ENCODE assay signal across 1 cellular context in genomic region chr3:119599558-119600174, GRCh38.
A peak's percentile ranks its signal among the peaks of the same experiment; 100 is the strongest.
TF ChIP-seq lines count a peak whose summit lies in the region.

No MANE protein-coding gene starts in this region.

TF ChIP-seq in GM12878, 131 proteins besides CTCF, POLR2A, EP300 and RAD21:
- peak; percentile 27; the same call in 1 of the 2 replicates for TF ChIP-seq BMI1 (IDR thresholded peaks at IDR 0.05; ENCODE audit: borderline replicate concordance)
- peak; percentile 39; the same call in 1 of the 2 replicates for TF ChIP-seq POLR2AphosphoS5 (IDR thresholded peaks at IDR 0.05; ENCODE audit: low read length)
- TF ChIP-seq, protein P1, sequence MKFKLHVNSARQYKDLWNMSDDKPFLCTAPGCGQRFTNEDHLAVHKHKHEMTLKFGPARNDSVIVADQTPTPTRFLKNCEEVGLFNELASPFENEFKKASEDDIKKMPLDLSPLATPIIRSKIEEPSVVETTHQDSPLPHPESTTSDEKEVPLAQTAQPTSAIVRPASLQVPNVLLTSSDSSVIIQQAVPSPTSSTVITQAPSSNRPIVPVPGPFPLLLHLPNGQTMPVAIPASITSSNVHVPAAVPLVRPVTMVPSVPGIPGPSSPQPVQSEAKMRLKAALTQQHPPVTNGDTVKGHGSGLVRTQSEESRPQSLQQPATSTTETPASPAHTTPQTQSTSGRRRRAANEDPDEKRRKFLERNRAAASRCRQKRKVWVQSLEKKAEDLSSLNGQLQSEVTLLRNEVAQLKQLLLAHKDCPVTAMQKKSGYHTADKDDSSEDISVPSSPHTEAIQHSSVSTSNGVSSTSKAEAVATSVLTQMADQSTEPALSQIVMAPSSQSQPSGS (IDR thresholded peaks at IDR 0.05; ENCODE audit: low read length): peak; percentile 52
- TF ChIP-seq ZNF217 (IDR thresholded peaks at IDR 0.05): no peak
- TF ChIP-seq ZNF592 (IDR thresholded peaks at IDR 0.05): no peak
- TF ChIP-seq ZNF687 (IDR thresholded peaks at IDR 0.05): peak; percentile 66; the same call in 1 of the 2 replicates
- TF ChIP-seq IKZF2 (IDR thresholded peaks at IDR 0.05): peak in 1 of 2 experiments; percentile 33; a peak in 2 of 4 replicates
- 0 out of 2 replicates have a peak, but pooled peaks have one; percentile 28 for TF ChIP-seq PKNOX1 (IDR thresholded peaks at IDR 0.05)
- peak; percentile 42; the same call in 1 of the 2 replicates for TF ChIP-seq SPI1 (IDR thresholded peaks at IDR 0.05; ENCODE audit: borderline replicate concordance, insufficient read depth, low read depth, low read length)
- peak; percentile 3; the same call in 1 of the 2 replicates for TF ChIP-seq BACH1 (IDR thresholded peaks at IDR 0.05; ENCODE audit: borderline replicate concordance)
- TF ChIP-seq IKZF1 (conservative IDR thresholded peaks at IDR 0.05): peak; percentile 34; the same call in 1 of the 2 replicates
- TF ChIP-seq, protein P2, sequence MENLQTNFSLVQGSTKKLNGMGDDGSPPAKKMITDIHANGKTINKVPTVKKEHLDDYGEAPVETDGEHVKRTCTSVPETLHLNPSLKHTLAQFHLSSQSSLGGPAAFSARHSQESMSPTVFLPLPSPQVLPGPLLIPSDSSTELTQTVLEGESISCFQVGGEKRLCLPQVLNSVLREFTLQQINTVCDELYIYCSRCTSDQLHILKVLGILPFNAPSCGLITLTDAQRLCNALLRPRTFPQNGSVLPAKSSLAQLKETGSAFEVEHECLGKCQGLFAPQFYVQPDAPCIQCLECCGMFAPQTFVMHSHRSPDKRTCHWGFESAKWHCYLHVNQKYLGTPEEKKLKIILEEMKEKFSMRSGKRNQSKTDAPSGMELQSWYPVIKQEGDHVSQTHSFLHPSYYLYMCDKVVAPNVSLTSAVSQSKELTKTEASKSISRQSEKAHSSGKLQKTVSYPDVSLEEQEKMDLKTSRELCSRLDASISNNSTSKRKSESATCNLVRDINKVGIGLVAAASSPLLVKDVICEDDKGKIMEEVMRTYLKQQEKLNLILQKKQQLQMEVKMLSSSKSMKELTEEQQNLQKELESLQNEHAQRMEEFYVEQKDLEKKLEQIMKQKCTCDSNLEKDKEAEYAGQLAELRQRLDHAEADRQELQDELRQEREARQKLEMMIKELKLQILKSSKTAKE (IDR thresholded peaks at IDR 0.05; ENCODE audit: low read depth, poor library complexity, severe bottlenecking): no peak
- peak; percentile 82; the same call in 1 of the 2 replicates for TF ChIP-seq CHD1 (IDR thresholded peaks at IDR 0.05; ENCODE audit: low read depth, low read length)
- TF ChIP-seq EED (IDR thresholded peaks at IDR 0.05; ENCODE audit: low read depth): peak; percentile 13; the same call in 1 of the 2 replicates
- 0 out of 2 replicates have a peak, but pooled peaks have one; percentile 10 for TF ChIP-seq ATF7 (IDR thresholded peaks at IDR 0.05; ENCODE audit: low read depth)
- TF ChIP-seq FOXM1 (IDR thresholded peaks at IDR 0.05; ENCODE audit: low read depth, low read length): peak; percentile 58; the same call in 1 of the 2 replicates
- peak; percentile 81 for TF ChIP-seq BCL3 (IDR thresholded peaks at IDR 0.05; ENCODE audit: borderline replicate concordance, insufficient read depth, low read depth, low read length, poor library complexity, severe bottlenecking)
- TF ChIP-seq NFIC (IDR thresholded peaks at IDR 0.05; ENCODE audit: low read depth, low read length): peak; percentile 55
- peak; percentile 43; the same call in 1 of the 2 replicates for TF ChIP-seq NBN (IDR thresholded peaks at IDR 0.05)
- TF ChIP-seq, protein P3, sequence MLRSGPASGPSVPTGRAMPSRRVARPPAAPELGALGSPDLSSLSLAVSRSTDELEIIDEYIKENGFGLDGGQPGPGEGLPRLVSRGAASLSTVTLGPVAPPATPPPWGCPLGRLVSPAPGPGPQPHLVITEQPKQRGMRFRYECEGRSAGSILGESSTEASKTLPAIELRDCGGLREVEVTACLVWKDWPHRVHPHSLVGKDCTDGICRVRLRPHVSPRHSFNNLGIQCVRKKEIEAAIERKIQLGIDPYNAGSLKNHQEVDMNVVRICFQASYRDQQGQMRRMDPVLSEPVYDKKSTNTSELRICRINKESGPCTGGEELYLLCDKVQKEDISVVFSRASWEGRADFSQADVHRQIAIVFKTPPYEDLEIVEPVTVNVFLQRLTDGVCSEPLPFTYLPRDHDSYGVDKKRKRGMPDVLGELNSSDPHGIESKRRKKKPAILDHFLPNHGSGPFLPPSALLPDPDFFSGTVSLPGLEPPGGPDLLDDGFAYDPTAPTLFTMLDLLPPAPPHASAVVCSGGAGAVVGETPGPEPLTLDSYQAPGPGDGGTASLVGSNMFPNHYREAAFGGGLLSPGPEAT (IDR thresholded peaks at IDR 0.05; ENCODE audit: low read depth): no peak
- TF ChIP-seq, protein P4, sequence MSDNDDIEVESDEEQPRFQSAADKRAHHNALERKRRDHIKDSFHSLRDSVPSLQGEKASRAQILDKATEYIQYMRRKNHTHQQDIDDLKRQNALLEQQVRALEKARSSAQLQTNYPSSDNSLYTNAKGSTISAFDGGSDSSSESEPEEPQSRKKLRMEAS (IDR thresholded peaks at IDR 0.05; ENCODE audit: low read depth, low read length): no peak
- peak; percentile 54 for TF ChIP-seq RUNX3 (IDR thresholded peaks at IDR 0.05; ENCODE audit: low read length)
- no peak for TF ChIP-seq RBBP5 (conservative IDR thresholded peaks at IDR 0.05)
- TF ChIP-seq STAT3 (IDR thresholded peaks at IDR 0.05; ENCODE audit: low read depth, low read length): no peak
- TF ChIP-seq TBL1XR1 (IDR thresholded peaks at IDR 0.05; ENCODE audit: low read depth, low read length): 0 out of 2 replicates have a peak, but pooled peaks have one; percentile 17
- TF ChIP-seq, protein P5, sequence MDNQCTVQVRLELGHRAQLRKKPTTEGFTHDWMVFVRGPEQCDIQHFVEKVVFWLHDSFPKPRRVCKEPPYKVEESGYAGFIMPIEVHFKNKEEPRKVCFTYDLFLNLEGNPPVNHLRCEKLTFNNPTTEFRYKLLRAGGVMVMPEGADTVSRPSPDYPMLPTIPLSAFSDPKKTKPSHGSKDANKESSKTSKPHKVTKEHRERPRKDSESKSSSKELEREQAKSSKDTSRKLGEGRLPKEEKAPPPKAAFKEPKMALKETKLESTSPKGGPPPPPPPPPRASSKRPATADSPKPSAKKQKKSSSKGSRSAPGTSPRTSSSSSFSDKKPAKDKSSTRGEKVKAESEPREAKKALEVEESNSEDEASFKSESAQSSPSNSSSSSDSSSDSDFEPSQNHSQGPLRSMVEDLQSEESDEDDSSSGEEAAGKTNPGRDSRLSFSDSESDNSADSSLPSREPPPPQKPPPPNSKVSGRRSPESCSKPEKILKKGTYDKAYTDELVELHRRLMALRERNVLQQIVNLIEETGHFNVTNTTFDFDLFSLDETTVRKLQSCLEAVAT (IDR thresholded peaks at IDR 0.05): peak; percentile 94
- TF ChIP-seq WRNIP1 (IDR thresholded peaks at IDR 0.05; ENCODE audit: borderline replicate concordance, low read depth, low read length): 0 out of 2 replicates have a peak, but pooled peaks have one; percentile 42
